Comparison of ENCODE assay signal across 22 cellular contexts in the genomic region with DNA sequence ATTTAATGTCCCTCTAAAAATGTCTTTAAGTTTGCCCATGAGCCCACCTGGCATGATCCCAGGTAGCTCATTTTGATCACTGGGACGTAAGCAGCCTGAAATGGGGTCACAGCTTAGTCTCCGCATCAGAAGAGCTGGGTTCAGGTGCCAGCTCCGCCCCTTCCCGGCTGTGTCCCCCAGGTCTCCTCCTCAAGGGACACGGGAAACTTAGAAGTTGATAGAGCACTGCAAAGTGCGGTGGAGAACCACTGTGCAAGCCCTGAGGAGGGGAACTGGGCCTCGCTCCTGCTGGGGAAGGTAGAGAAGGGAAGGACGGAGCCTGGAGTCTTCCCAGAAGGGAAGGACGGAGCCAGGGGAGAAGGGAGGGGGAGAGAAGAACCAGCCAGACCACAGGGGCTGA. TPM values are rescaled to one million over a fixed set of nuclear protein-coding genes. Genes with fewer than 3 reads are reported as not detected.
A peak's percentile ranks its signal among the peaks of the same experiment; 100 is the strongest.
DNase-seq lines count a peak whose midpoint lies in the region; ATAC-seq and TF ChIP-seq lines count a peak whose summit lies in the region.
"Had no signal": no experiment of that assay in that cellular context is flagged by ENCODE, and none has a peak within 500 bp of the region (broad histone marks: within the 10 kb centered on the region; RNA-seq: fewer than 3 reads in every experiment).

No MANE protein-coding gene starts in this region.

- H3K9me3 Mint-ChIP-seq in activated CD4-positive, alpha-beta T cell treated with anti-CD3 and anti-CD28 coated beads for 36 hours (ENCODE audit: low read depth), result no peaks in the 10 kb centered on the region
- no peaks in the 10 kb centered on the region; the same call in 2 of the 3 replicates for H3K9me3 Mint-ChIP-seq in GM23338
- no peaks in the 10 kb centered on the region for H3K9me3 Mint-ChIP-seq in effector memory CD8-positive, alpha-beta T cell
- no peaks in the 10 kb centered on the region for H3K9me3 Mint-ChIP-seq in glutamatergic neuron (ENCODE audit: unreplicated experiment)

- POLR2A ChIA-PET in activated CD4-positive, alpha-beta T cell treated with anti-CD3 and anti-CD28 coated beads for 36 hours (lab: Charles Lee), result no interaction called here

- intact Hi-C loops in activated CD4-positive, alpha-beta T cell treated with anti-CD3 and anti-CD28 coated beads for 36 hours (cut with DNase I, micrococcal nuclease), result no loop called here
- intact Hi-C loops in gastrocnemius medialis (cut with DNase I; ENCODE audit: low total_unique reads), result no loop called here

- H3K27ac ChIP-seq in GM23338 (ENCODE audit: low read depth) (peak overlapping the region; percentile 57; the same call in 1 of the 2 replicates), gastrocnemius medialis (peak overlapping the region; percentile 98 to 99 (median 98))
- H3K27ac ChIP-seq: transverse colon, WERI-Rb-1 had no signal

- H3K4me1 ChIP-seq in GM23338 (ENCODE audit: insufficient read depth) (peaks cover 4% of the 10 kb centered on the region; the same call in 1 of the 2 replicates), gastrocnemius medialis (peaks cover 83 to 87% of the 10 kb centered on the region in 2 donors)
- H3K4me1 ChIP-seq: BE2C had no signal

- CTCF ChIA-PET in activated CD4-positive, alpha-beta T cell treated with anti-CD3 and anti-CD28 coated beads for 36 hours (lab: Charles Lee), result interaction anchor here (1.2 kb wide), 1 partner anchor 157 kb away, joined by 4 read pairs; no protein-coding TSS in a partner anchor

- H2AFZ ChIP-seq in GM23338, result no peak overlapping the region

- 0 out of 2 replicates have a peak, but pooled peaks cover 2% of the 10 kb centered on the region for H3F3A ChIP-seq in GM23338 (replicated peaks; ENCODE audit: low read depth)

- in situ Hi-C loops in gastrocnemius medialis (cut with MboI; ENCODE audit: low sequenced_read_pairs in 4 of 4), result no loop called here

- no peak for TF ChIP-seq CTCF in GM23338 (conservative IDR thresholded peaks at IDR 0.05; ENCODE audit: low read depth in 2 of 2)
- no peak for TF ChIP-seq CTCF in gastrocnemius medialis (IDR thresholded peaks at IDR 0.05 in 4 of 5, conservative IDR thresholded peaks at IDR 0.05 in 1 of 5)
- no peak for TF ChIP-seq CTCF in glutamatergic neuron (IDR thresholded peaks at IDR 0.05; ENCODE audit: partially characterized antibody, unreplicated experiment)

- H4K20me1 ChIP-seq in GM23338 (replicated peaks; ENCODE audit: insufficient read depth), result no peaks in the 10 kb centered on the region; the same call in 1 of the 2 replicates

- no peak for DNase-seq in activated CD4-positive, alpha-beta T cell treated with anti-CD3 and anti-CD28 coated beads for 36 hours
- DNase-seq in activated CD4-positive, alpha-beta T cell treated with anti-CD3 and anti-CD28 coated beads for 48 hours, result no peak
- DNase-seq in GM23338 (ENCODE audit: low spot score) (no peak), gastrocnemius medialis (no peak), NCI-H128 (lab: John Stamatoyannopoulos, UW; ENCODE audit: unreplicated experiment) (no peak), glutamatergic neuron (no peak)
- DNase-seq in effector memory CD8-positive, alpha-beta T cell, result no peak
- DNase-seq: 8988T; activated CD8-positive, alpha-beta T cell treated with anti-CD3 and anti-CD28 coated beads, Interleukin-2, amount 10 ng/mL, durations not matched to agents 7 days and 5 days; BE2C; brain microvascular endothelial cell; cortex of kidney; DMS 273 treated with DMSO at 0.1 percent for 48 hours; GDM1; H7; hypothalamus; NCI-H1436 treated with DMSO at 0.1 percent for 48 hours; NCI-H2171 treated with DMSO at 0.1 percent for 48 hours; SHP77 treated with DMSO at 0.1 percent for 48 hours; transverse colon; WERI-Rb-1 had no signal

- H3K36me3 ChIP-seq in GM23338 (ENCODE audit: insufficient read depth), result no peaks in the 10 kb centered on the region
- H3K36me3 ChIP-seq in gastrocnemius medialis, result peaks cover 0 to 11% of the 10 kb centered on the region in 2 donors
- H3K36me3 ChIP-seq: BE2C, brain microvascular endothelial cell, transverse colon, WERI-Rb-1 had no signal

- H3K36me3 Mint-ChIP-seq in activated CD4-positive, alpha-beta T cell treated with anti-CD3 and anti-CD28 coated beads for 36 hours (ENCODE audit: low read depth), result peaks cover 3% of the 10 kb centered on the region
- no peaks in the 10 kb centered on the region for H3K36me3 Mint-ChIP-seq in GM23338 (ENCODE audit: low read depth)
- peaks cover 20% of the 10 kb centered on the region for H3K36me3 Mint-ChIP-seq in effector memory CD8-positive, alpha-beta T cell (ENCODE audit: insufficient read depth)
- no peaks in the 10 kb centered on the region for H3K36me3 Mint-ChIP-seq in glutamatergic neuron (ENCODE audit: unreplicated experiment)

- H3K4me3 Mint-ChIP-seq in activated CD4-positive, alpha-beta T cell treated with anti-CD3 and anti-CD28 coated beads for 36 hours, result no peak overlapping the region
- H3K4me3 Mint-ChIP-seq in GM23338, result no peak overlapping the region
- peak overlapping the region in 1 of 2 donors; percentile 29 for H3K4me3 Mint-ChIP-seq in effector memory CD8-positive, alpha-beta T cell
- no peak overlapping the region for H3K4me3 Mint-ChIP-seq in glutamatergic neuron (ENCODE audit: unreplicated experiment)
- H3K4me3 Mint-ChIP-seq: activated CD8-positive, alpha-beta T cell treated with anti-CD3 and anti-CD28 coated beads, Interleukin-2, amount 10 ng/mL, durations not matched to agents 7 days and 5 days had no signal

- no peak overlapping the region for H3K4me3 ChIP-seq in GM23338
- peak overlapping the region in 2 of 4 donors; percentile 12 to 19 for H3K4me3 ChIP-seq in gastrocnemius medialis
- H3K4me3 ChIP-seq: transverse colon had no signal

- H3K9me2 ChIP-seq in GM23338 (ENCODE audit: insufficient read depth), result no peaks in the 10 kb centered on the region

- peak overlapping the region; percentile 73 for H3K27ac Mint-ChIP-seq in activated CD4-positive, alpha-beta T cell treated with anti-CD3 and anti-CD28 coated beads for 36 hours
- H3K27ac Mint-ChIP-seq in GM23338, result no peak overlapping the region
- H3K27ac Mint-ChIP-seq in effector memory CD8-positive, alpha-beta T cell, result peak overlapping the region; percentile 79 to 93
- no peak overlapping the region for H3K27ac Mint-ChIP-seq in glutamatergic neuron (ENCODE audit: unreplicated experiment)
- H3K27ac Mint-ChIP-seq: activated CD8-positive, alpha-beta T cell treated with anti-CD3 and anti-CD28 coated beads, Interleukin-2, amount 10 ng/mL, durations not matched to agents 7 days and 5 days had no signal

- no peak for TF ChIP-seq POLR2A in gastrocnemius medialis (IDR thresholded peaks at IDR 0.05)

- no peak for ATAC-seq in activated CD4-positive, alpha-beta T cell treated with anti-CD3 and anti-CD28 coated beads for 36 hours
- ATAC-seq in GM23338 (no peak), gastrocnemius medialis (no peak), GM21825 (IDR thresholded peaks at IDR 0.05; ENCODE audit: unreplicated experiment) (no peak)
- ATAC-seq in effector memory CD8-positive, alpha-beta T cell (replicated peaks), result no peak
- ATAC-seq: activated CD8-positive, alpha-beta T cell treated with anti-CD3 and anti-CD28 coated beads, Interleukin-2, amount 10 ng/mL, durations not matched to agents 7 days and 5 days had no signal

- peaks cover 3% of the 10 kb centered on the region for H3K79me2 ChIP-seq in GM23338 (replicated peaks; ENCODE audit: insufficient read depth)

- peaks cover 86% of the 10 kb centered on the region for H3K4me1 Mint-ChIP-seq in activated CD4-positive, alpha-beta T cell treated with anti-CD3 and anti-CD28 coated beads for 36 hours
- peaks cover 28% of the 10 kb centered on the region for H3K4me1 Mint-ChIP-seq in GM23338
- H3K4me1 Mint-ChIP-seq in effector memory CD8-positive, alpha-beta T cell (ENCODE audit: low read depth in 2 of 2), result peaks cover 63 to 67% of the 10 kb centered on the region in 2 donors
- peaks cover 12% of the 10 kb centered on the region for H3K4me1 Mint-ChIP-seq in glutamatergic neuron (ENCODE audit: low read depth, unreplicated experiment)

- H3K9me3 ChIP-seq in gastrocnemius medialis, result no peaks in the 10 kb centered on the region
- H3K9me3 ChIP-seq: BE2C, transverse colon had no signal

- H3K27me3 Mint-ChIP-seq in activated CD4-positive, alpha-beta T cell treated with anti-CD3 and anti-CD28 coated beads for 36 hours, result no peaks in the 10 kb centered on the region
- H3K27me3 Mint-ChIP-seq in GM23338 (ENCODE audit: insufficient read depth, low read depth, poor library complexity) (peaks cover 7% of the 10 kb centered on the region), glutamatergic neuron (ENCODE audit: unreplicated experiment) (peaks cover 2% of the 10 kb centered on the region)
- no peaks in the 10 kb centered on the region for H3K27me3 Mint-ChIP-seq in effector memory CD8-positive, alpha-beta T cell

- H3K27me3 ChIP-seq in GM23338 (ENCODE audit: insufficient read depth), result no peaks in the 10 kb centered on the region
- H3K27me3 ChIP-seq in gastrocnemius medialis, result no peaks in the 10 kb centered on the region
- H3K27me3 ChIP-seq: BE2C, brain microvascular endothelial cell, transverse colon had no signal

- no peak overlapping the region for H3K4me2 ChIP-seq in GM23338

TF ChIP-seq in GM23338, 12 proteins besides CTCF, POLR2A, EP300 and RAD21 (continues in another document):
- TF ChIP-seq JUNB (IDR thresholded peaks at IDR 0.05; ENCODE audit: unreplicated experiment) (no peak), NANOG (IDR thresholded peaks at IDR 0.05; ENCODE audit: borderline replicate concordance) (no peak), POLR2AphosphoS5 (IDR thresholded peaks at IDR 0.05; ENCODE audit: low read depth) (no peak), STAT1 (IDR thresholded peaks at IDR 0.05; ENCODE audit: unreplicated experiment) (no peak), ZNF114 (CRISPR knock-in tag; IDR thresholded peaks at IDR 0.05) (no peak), EZH2phosphoT487 (IDR thresholded peaks at IDR 0.05; ENCODE audit: unreplicated experiment) (no peak)

RNA-seq across cellular contexts. Expression of a gene that starts 7.7 kb away (rescaled TPM):
- 10 to 100 TPM; 23.7 to 29.5 TPM for total RNA-seq in activated CD4-positive, alpha-beta T cell treated with anti-CD3 and anti-CD28 coated beads for 36 hours
- total RNA-seq in GM23338 (2014; rRNA removed; shearing (Covaris generic)), result 17.8 and 28.0 TPM in 2 replicates
- 9.1 and 10.9 TPM in 2 replicates for polyA plus RNA-seq in GM23338 (2016; fragmentation: Nextera tagmentation; extraction: Ambion mirVana)
- total RNA-seq in gastrocnemius medialis, result 100 to 1,000 TPM; 363 to 609 (median 425) TPM
- 40.6 TPM for total RNA-seq in glutamatergic neuron (ENCODE audit: unreplicated experiment)

RNA-seq across cellular contexts. Expression of a gene that starts 50.1 kb away (rescaled TPM):
- 10 to 100 TPM; 36.8 to 37.6 TPM for total RNA-seq in activated CD4-positive, alpha-beta T cell treated with anti-CD3 and anti-CD28 coated beads for 36 hours
- 33.1 and 34.7 TPM in 2 replicates for total RNA-seq in GM23338 (2014; rRNA removed; shearing (Covaris generic))
- polyA plus RNA-seq in GM23338 (2016; fragmentation: Nextera tagmentation; extraction: Ambion mirVana), result 56.7 and 64.9 TPM in 2 replicates
- total RNA-seq in gastrocnemius medialis, result 10 to 100 TPM in 3 of 4 donors, 1 to 10 TPM in 1; 8.3 to 19.2 (median 12.4) TPM
- 14.4 TPM for total RNA-seq in glutamatergic neuron (ENCODE audit: unreplicated experiment)

Comparison
In these comparisons a context has a peak if more than half of its experiments do, and no peak if none do; other contexts are left out.
1. H3K27ac Mint-ChIP-seq: peak in activated CD4-positive, alpha-beta T cell treated with anti-CD3 and anti-CD28 coated beads for 36 hours (single experiment) and effector memory CD8-positive, alpha-beta T cell (2 of 2); none in GM23338 (single experiment) and glutamatergic neuron (single experiment).